Comparison of ENCODE assay signal across 12 cellular contexts in the genomic region with DNA sequence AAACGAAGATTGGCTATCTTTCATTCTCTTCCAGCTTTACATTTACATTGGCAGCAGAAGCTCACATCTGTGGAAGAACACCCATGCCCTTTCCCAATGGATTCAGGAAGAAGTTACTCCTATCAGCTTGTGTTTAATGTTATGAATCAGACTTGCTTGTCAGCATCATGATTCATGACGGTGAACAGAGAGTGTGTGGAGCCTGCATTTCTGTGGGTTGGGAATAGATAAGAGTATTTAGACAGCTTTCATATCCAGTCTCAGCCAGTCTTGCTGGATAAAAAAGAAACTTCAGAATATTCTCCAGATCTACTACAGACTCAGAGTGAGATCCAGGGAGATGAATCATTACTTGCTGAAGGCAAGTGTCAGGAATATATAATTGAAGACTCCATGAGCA.
DNase-seq lines count a peak whose midpoint lies in the region; ATAC-seq and TF ChIP-seq lines count a peak whose summit lies in the region.
"Had no signal": no experiment of that assay in that cellular context is flagged by ENCODE, and none has a peak within 500 bp of the region (broad histone marks: within the 10 kb centered on the region; RNA-seq: fewer than 3 reads in every experiment).

No MANE protein-coding gene starts in this region.

- H3K79me2 ChIP-seq in osteoblast (ENCODE audit: insufficient read depth, low read length) = no peaks in the 10 kb centered on the region

- ATAC-seq in sciatic nerve = no peak
- ATAC-seq: activated naive CD4-positive, alpha-beta T cell treated with anti-CD3 and anti-CD28 coated beads, Interleukin-2, amount 50 U/mL, for 72 hours had no signal

- H3K4me2 ChIP-seq in osteoblast (ENCODE audit: insufficient read depth, low read length) = peak overlapping the region; percentile 58

- no peaks in the 10 kb centered on the region for H3K36me3 ChIP-seq in osteoblast (ENCODE audit: insufficient read depth, low read length)
- H3K36me3 ChIP-seq: ovary had no signal

- peaks cover 28% of the 10 kb centered on the region for H3K4me1 ChIP-seq in osteoblast (ENCODE audit: insufficient read depth, low read length)

- TF ChIP-seq CTCF in osteoblast (IDR thresholded peaks at IDR 0.05; ENCODE audit: extremely low read depth, low read depth, low read length) = no peak

- peak; percentile 90 for DNase-seq in EL
- peak; percentile 98 for DNase-seq in RPMI7951 (ENCODE audit: low read depth)
- peak; percentile 87 for DNase-seq in fibroblast of peridontal ligament (ENCODE audit: extremely low read depth)
- no peak for DNase-seq in osteoblast (ENCODE audit: insufficient read length, low spot score, missing footprints)
- DNase-seq in 8988T = no peak
- DNase-seq in putamen (ENCODE audit: low spot score) = no peak
- DNase-seq in sciatic nerve (ENCODE audit: low spot score) = no peak
- DNase-seq in activated CD4-positive, alpha-beta T cell treated with anti-CD3 and anti-CD28 coated beads for 48 hours = no peak
- DNase-seq: GDM1, hippocampal formation, ovary had no signal

- H3K4me3 ChIP-seq in osteoblast (ENCODE audit: insufficient read depth, low read length) = no peak overlapping the region
- H3K4me3 ChIP-seq: ovary had no signal

- intact Hi-C loops in sciatic nerve (cut with DNase I) = no loop called here

- no peak overlapping the region for H2AFZ ChIP-seq in osteoblast (ENCODE audit: low read length)

- no peaks in the 10 kb centered on the region for H3K9me3 ChIP-seq in osteoblast (ENCODE audit: low read depth, low read length)
- H3K9me3 ChIP-seq: ovary had no signal

- H4K20me1 ChIP-seq in osteoblast (ENCODE audit: insufficient read depth, low read length) = no peaks in the 10 kb centered on the region

- no peaks in the 10 kb centered on the region for H3K27me3 ChIP-seq in osteoblast (ENCODE audit: insufficient read depth, low read length)
- H3K27me3 ChIP-seq: ovary had no signal

- peak overlapping the region; percentile 35 for H3K27ac ChIP-seq in osteoblast (ENCODE audit: low read depth, low read length)
- H3K27ac ChIP-seq: ovary had no signal

Comparison
In these comparisons a context has a peak if more than half of its experiments do, and no peak if none do; other contexts are left out.
1. DNase-seq: peak in EL (single experiment), RPMI7951 (single experiment) and fibroblast of peridontal ligament (single experiment); none in osteoblast (single experiment), 8988T (single experiment), putamen (single experiment), sciatic nerve (single experiment) and activated CD4-positive, alpha-beta T cell treated with anti-CD3 and anti-CD28 coated beads for 48 hours (single experiment).